In genomic region chr2:238850096-238850495, GRCh38 we compare ENCODE assay signal across 1 cellular context.
TF ChIP-seq lines count a peak whose summit lies in the region.

No MANE protein-coding gene starts in this region.

TF ChIP-seq in A549, 52 proteins besides CTCF, POLR2A, EP300 and RAD21 (continued from another document):
- TF ChIP-seq HOXB5 (CRISPR knock-in tag; IDR thresholded peaks at IDR 0.05) (no peak), PBX3 (IDR thresholded peaks at IDR 0.05) (no peak), MAZ (IDR thresholded peaks at IDR 0.05; ENCODE audit: borderline replicate concordance, low read depth, low read length) (no peak), SMC3 (IDR thresholded peaks at IDR 0.05) (no peak), KDM5A (IDR thresholded peaks at IDR 0.05) (no peak), JUN (IDR thresholded peaks at IDR 0.05) (no peak), ZC3H11A (IDR thresholded peaks at IDR 0.05) (no peak)
